In the genomic region with DNA sequence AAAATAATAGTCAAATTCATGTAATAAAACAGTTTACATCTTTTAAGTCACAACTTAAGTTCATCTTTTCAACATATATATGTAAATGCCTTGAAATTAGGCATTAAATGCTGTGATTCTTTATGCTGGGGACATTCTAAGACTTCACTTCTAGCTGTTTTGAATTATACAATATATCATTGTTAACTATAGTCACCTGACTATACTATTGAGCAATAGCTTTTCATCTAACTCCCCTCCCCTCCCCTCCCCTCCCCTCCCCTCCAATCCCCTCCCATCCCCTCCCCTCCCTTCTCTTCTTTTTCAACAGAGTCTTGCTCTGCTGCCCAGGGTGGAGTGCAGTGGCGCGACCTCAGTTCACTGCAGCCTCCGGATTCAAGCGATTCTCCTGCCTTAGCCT, we compare ENCODE assay signal across 31 cellular contexts. TPM values are rescaled to one million over a fixed set of nuclear protein-coding genes. Genes with fewer than 3 reads are reported as not detected.
DNase-seq lines count a peak whose midpoint lies in the region; ATAC-seq, FAIRE-seq and TF ChIP-seq lines count a peak whose summit lies in the region.
"Had no signal": no experiment of that assay in that cellular context is flagged by ENCODE, and none has a peak within 500 bp of the region (broad histone marks: within the 10 kb centered on the region; RNA-seq: fewer than 3 reads in every experiment).

No MANE protein-coding gene starts in this region.

- intact Hi-C loops in HepG2 (cut with micrococcal nuclease; ENCODE audit: unreplicated experiment) = no loop called here
- intact Hi-C loops in right lobe of liver (cut with DNase I) = no loop called here
- intact Hi-C loops in K562 (cut with micrococcal nuclease) = no loop called here

- peaks cover 14% of the 10 kb centered on the region for H3K9me3 ChIP-seq in HepG2 (ENCODE audit: low read length)
- H3K9me3 ChIP-seq in right lobe of liver = peaks cover 0 to 8% (median 0%) of the 10 kb centered on the region in 4 donors
- H3K9me3 ChIP-seq in K562 (replicated peaks; ENCODE audit: control insufficient read depth, insufficient read depth, low read depth, low read length) = peaks cover 10% of the 10 kb centered on the region; the same call in 1 of the 2 replicates
- H3K9me3 ChIP-seq: BE2C, Caco-2 had no signal

- TF ChIP-seq EP300 in HepG2 (IDR thresholded peaks at IDR 0.05; ENCODE audit: low read depth in 2 of 2, low read length in 2 of 2) (no peak), HepG2 (CRISPR knock-in tag; IDR thresholded peaks at IDR 0.05; ENCODE audit: borderline replicate concordance) (no peak), K562 (IDR thresholded peaks at IDR 0.05; ENCODE audit: low read length) (no peak)

- CTCF ChIA-PET in HepG2 (lab: Yijun Ruan, JAX; ENCODE audit: low intra/inter-chr PET ratio, low total read pairs) = no interaction called here
- CTCF ChIA-PET in K562 (lab: Yijun Ruan, JAX; ENCODE audit: low intra/inter-chr PET ratio) = no interaction called here

- H3K4me2 ChIP-seq in HepG2 (ENCODE audit: low read depth, low read length) (no peak overlapping the region), K562 (ENCODE audit: insufficient read depth, low read length) (no peak overlapping the region)
- H3K4me2 ChIP-seq: A549; BLaER1; BLaER1 treated with 17β-estradiol and CSF1 and Interleukin-3, amounts not matched to agents 10 nM and 100 nM had no signal

- WGBS in HepG2 (ENCODE audit: low lambda C conversion rate) = 97% methylated on average over 4 of the region's 4 CpGs
- WGBS in right lobe of liver (ENCODE audit: insufficient coverage, low coverage, low lambda C conversion rate, missing lambda C conversion rate) = no CpG with 5 or more reads among the region's 4 CpGs
- 90% methylated on average over 4 of the region's 4 CpGs for WGBS in K562 (ENCODE audit: insufficient coverage, low coverage, missing lambda C conversion rate)

- TF ChIP-seq POLR2A in HepG2 (IDR thresholded peaks at IDR 0.05; ENCODE audit: insufficient read depth in 1 of 2, low read depth in 2 of 2, low read length in 2 of 2) (no peak), right lobe of liver (IDR thresholded peaks at IDR 0.05) (no peak), K562 (conservative IDR thresholded peaks at IDR 0.05) (no peak)

- ATAC-seq in HepG2 = no peak
- ATAC-seq in right lobe of liver = no peak
- ATAC-seq in K562 = no peak
- ATAC-seq: A549; CD8-positive, alpha-beta T cell had no signal

- H3K9ac ChIP-seq in HepG2 (ENCODE audit: insufficient read depth, low read depth, low read length) (no peak overlapping the region), K562 (ENCODE audit: insufficient read depth in 1 of 2, low read depth in 2 of 2, low read length in 2 of 2) (no peak overlapping the region)
- H3K9ac ChIP-seq: BLaER1; BLaER1 treated with 17β-estradiol and CSF1 and Interleukin-3, amounts not matched to agents 10 nM and 100 nM had no signal

- BruUV-seq in HepG2 (replicated peaks; lab: Mats Ljungman, UMichigan) (no TSS peak), K562 (replicated peaks; lab: Mats Ljungman, UMichigan) (no TSS peak)

- H3K27ac ChIP-seq in HepG2 (ENCODE audit: extremely low read length, insufficient read depth, low read length) (no peak overlapping the region), right lobe of liver (no peak overlapping the region), K562 (ENCODE audit: extremely low read depth, low read depth, low read length) (no peak overlapping the region)
- H3K27ac ChIP-seq: 22Rv1; A549; BLaER1; BLaER1 treated with 17β-estradiol and CSF1 and Interleukin-3, amounts not matched to agents 10 nM and 100 nM; C4-2B had no signal

- H3K9me1 ChIP-seq in K562 (ENCODE audit: control insufficient read depth, insufficient read depth, low read length) = no peaks in the 10 kb centered on the region

- H3K4me1 ChIP-seq in HepG2 (ENCODE audit: insufficient read depth, low read length) = peaks cover 20% of the 10 kb centered on the region
- H3K4me1 ChIP-seq in right lobe of liver = no peaks in the 10 kb centered on the region
- no peaks in the 10 kb centered on the region for H3K4me1 ChIP-seq in K562 (replicated peaks in 1 of 2; ENCODE audit: control insufficient read depth in 2 of 2, insufficient read depth in 2 of 2, low read length in 2 of 2)
- H3K4me1 ChIP-seq: BE2C, BLaER1, Caco-2 had no signal

- H3K79me2 ChIP-seq in HepG2 (ENCODE audit: insufficient read depth, low read length) (peaks cover 51% of the 10 kb centered on the region), K562 (ENCODE audit: control insufficient read depth, insufficient read depth, low read length) (no peaks in the 10 kb centered on the region)

- no peak for TF ChIP-seq RAD21 in HepG2 (CRISPR knock-in tag; IDR thresholded peaks at IDR 0.05)
- TF ChIP-seq RAD21 in K562 (CRISPR knock-in tag; conservative IDR thresholded peaks at IDR 0.05 in 1 of 2, IDR thresholded peaks at IDR 0.05 in 1 of 2) = no peak

- POLR2A ChIA-PET in HepG2 (lab: Yijun Ruan, JAX) = no interaction called here
- POLR2A ChIA-PET in K562 (lab: Yijun Ruan, JAX) = no interaction called here

- FAIRE-seq in HepG2 (lab: Jason Lieb, UNC) (no peak), K562 (lab: Jason Lieb, UNC) (no peak)
- FAIRE-seq: A204.1, A549, D721Med had no signal

- H3K36me3 ChIP-seq in HepG2 (replicated peaks in 1 of 2; ENCODE audit: control insufficient read depth in 1 of 2, insufficient read depth in 2 of 2, low read length in 2 of 2) (peaks cover 0 to 1% of the 10 kb centered on the region in 2 experiments; a peak in 1 of 5 replicates), right lobe of liver (no peaks in the 10 kb centered on the region), K562 (ENCODE audit: control insufficient read depth, insufficient read depth, low read length) (no peaks in the 10 kb centered on the region)
- H3K36me3 ChIP-seq: BE2C had no signal

- in situ Hi-C loops in HepG2 (cut with HindIII; ENCODE audit: extremely low pct_ligation_motif_present, low pct_unique_long_range_greater_than_20kb) (no loop called here), K562 (cut with MboI) (no loop called here)

- TF ChIP-seq CTCF in HepG2 (CRISPR knock-in tag; IDR thresholded peaks at IDR 0.05) (no peak), right lobe of liver (IDR thresholded peaks at IDR 0.05) (no peak), K562 (IDR thresholded peaks at IDR 0.05 in 2 of 3, conservative IDR thresholded peaks at IDR 0.05 in 1 of 3; ENCODE audit: insufficient read depth in 2 of 3, low read depth in 1 of 3, low read length in 3 of 3) (no peak)

- H2AFZ ChIP-seq in HepG2 (ENCODE audit: low read length) = no peak overlapping the region
- H2AFZ ChIP-seq in K562 (ENCODE audit: low read depth, low read length) = no peak overlapping the region

- DNase-seq in HepG2 (ENCODE audit: low spot score) (no peak), right lobe of liver (no peak), K562 (ENCODE audit: extremely low read depth in 1 of 4, low spot score in 3 of 4) (no peak)
- no peak for DNase-seq in activated naive CD4-positive, alpha-beta T cell (lab: John Stamatoyannopoulos, UW)
- DNase-seq: 8988T; ACHN; AML-193; BE2C; C1 segment of cervical spinal cord; Caco-2; Calu3; CD4-positive, alpha-beta memory T cell; CD4-positive, alpha-beta T cell; CD4-positive, CD25-positive, alpha-beta regulatory T cell; CD8-positive, alpha-beta memory T cell; CD8-positive, alpha-beta T cell; COR-L47; DMS 273 treated with DMSO at 0.1 percent for 48 hours; DMS153; DMS53; DMS79; DMS79 treated with DMSO at 0.1 percent for 48 hours; DND-41; EL had no signal

- no peak overlapping the region for H3K4me3 ChIP-seq in HepG2 (replicated peaks in 1 of 3; ENCODE audit: insufficient read depth in 1 of 3, low read depth in 2 of 3, low read length in 3 of 3)
- no peak overlapping the region for H3K4me3 ChIP-seq in right lobe of liver
- H3K4me3 ChIP-seq in K562 = no peak overlapping the region
- H3K4me3 ChIP-seq: A549; BLaER1; BLaER1 treated with 17β-estradiol and CSF1 and Interleukin-3, amounts not matched to agents 10 nM and 100 nM had no signal

- no peaks in the 10 kb centered on the region for H4K20me1 ChIP-seq in HepG2 (ENCODE audit: insufficient read depth, low read length)
- H4K20me1 ChIP-seq in K562 (replicated peaks; ENCODE audit: control insufficient read depth, insufficient read depth, low read length) = no peaks in the 10 kb centered on the region

- H3K27me3 ChIP-seq in HepG2 (ENCODE audit: control insufficient read depth in 1 of 2, insufficient read depth in 2 of 2, low read length in 2 of 2) (no peaks in the 10 kb centered on the region), right lobe of liver (no peaks in the 10 kb centered on the region), K562 (ENCODE audit: control insufficient read depth in 2 of 2, insufficient read depth in 2 of 2, low read length in 2 of 2) (no peaks in the 10 kb centered on the region)
- H3K27me3 ChIP-seq: BE2C; BLaER1; BLaER1 treated with 17β-estradiol and CSF1 and Interleukin-3, amounts not matched to agents 10 nM and 100 nM had no signal

RNA-seq across cellular contexts. Expression of a gene that starts 16.2 kb away (rescaled TPM):
- total RNA-seq in HepG2 (2016; rRNA removed; fragmentation: Illumina TruSeq; extraction: Trizol) = 100 and 101 TPM in 2 replicates
- total RNA-seq in HepG2 (2016; cell fraction: cytosol; rRNA removed; fragmentation: Illumina TruSeq; extraction: Trizol; ENCODE audit: low read depth) = 24.4 and 25.0 TPM in 2 replicates
- total RNA-seq in HepG2 (2016; cell fraction: insoluble cytoplasmic fraction; rRNA removed; fragmentation: Illumina TruSeq; extraction: Trizol) = 97.8 and 106 TPM in 2 replicates
- 103 and 117 TPM in 2 replicates for total RNA-seq in HepG2 (2016; cell fraction: membrane; rRNA removed; fragmentation: Illumina TruSeq; extraction: Trizol)
- total RNA-seq in HepG2 (2016; cell fraction: nucleus; rRNA removed; fragmentation: Illumina TruSeq; extraction: Trizol) = 57.3 and 63.3 TPM in 2 replicates
- polyA plus RNA-seq in HepG2 (2011; rRNA removed) = 29.5 and 41.1 TPM in 2 replicates
- polyA plus RNA-seq in HepG2 (2011; cell fraction: cytosol; rRNA removed) = 16.2 and 27.6 TPM in 2 replicates
- 5.3 and 6.6 TPM in 2 replicates for polyA plus RNA-seq in HepG2 (2011; cell fraction: nucleus; rRNA removed)
- polyA plus RNA-seq in HepG2 (2012) = 30.9 and 42.2 TPM in 2 replicates
- 23.9 and 26.1 TPM in 2 replicates for polyA plus RNA-seq in HepG2 (2016; cell fraction: cytosol; fragmentation: Illumina TruSeq; extraction: Trizol; ENCODE audit: low read depth)
- 75.7 and 83.7 TPM in 2 replicates for polyA plus RNA-seq in HepG2 (2016; cell fraction: insoluble cytoplasmic fraction; fragmentation: Illumina TruSeq; extraction: Trizol; ENCODE audit: low read depth)
- 57.2 and 64.0 TPM in 2 replicates for polyA plus RNA-seq in HepG2 (2016; cell fraction: membrane; fragmentation: Illumina TruSeq; extraction: Trizol; ENCODE audit: low read depth)
- polyA plus RNA-seq in HepG2 (2016; cell fraction: nucleus; fragmentation: Illumina TruSeq; extraction: Trizol; ENCODE audit: insufficient read depth, low read depth) = 52.0 and 52.9 TPM in 2 replicates
- 26.4 and 26.8 TPM in 2 replicates for polyA minus RNA-seq in HepG2 (2011; rRNA and poly(A)+ RNA removed; ENCODE audit: low replicate concordance)
- 38.5 and 40.9 TPM in 2 replicates for polyA minus RNA-seq in HepG2 (2011; cell fraction: cytosol; rRNA and poly(A)+ RNA removed)
- 29.9 and 36.9 TPM in 2 replicates for polyA minus RNA-seq in HepG2 (2011; cell fraction: nucleus; rRNA and poly(A)+ RNA removed)
- 10 to 100 TPM; 28.0 to 47.4 (median 40.4) TPM for total RNA-seq in right lobe of liver
- 11.9 and 27.4 TPM in 2 replicates for total RNA-seq in K562 (2011; cell fraction: chromatin; rRNA removed; ENCODE audit: low replicate concordance)
- total RNA-seq in K562 (2011; cell fraction: nucleolus; rRNA removed) = 9.7 and 13.2 TPM in 2 replicates
- 30.3 and 39.2 TPM in 2 replicates for total RNA-seq in K562 (2011; cell fraction: nucleoplasm; rRNA removed)
- 23.4 and 26.3 TPM in 2 replicates for total RNA-seq in K562 (2014; rRNA removed)
- total RNA-seq in K562 (2014; rRNA removed; fragmentation: Illumina TruSeq; extraction: Trizol) = 54.1 and 64.5 TPM in 2 replicates
- total RNA-seq in K562 (2015; rRNA removed; fragmentation: Illumina TruSeq; extraction: Trizol) = 44.8 and 48.8 TPM in 2 replicates
- total RNA-seq in K562 (2021) = 49.6 and 53.0 TPM in 2 replicates
- 36.6 and 42.8 TPM in 2 replicates for polyA plus RNA-seq in K562 (2011; rRNA removed)
- polyA plus RNA-seq in K562 (2011; cell fraction: cytosol; rRNA removed) = 5.4 and 19.0 TPM in 2 replicates
- polyA plus RNA-seq in K562 (2011; cell fraction: nucleus; rRNA removed) = 3.5 and 10.8 TPM in 2 replicates
- 24.7 and 29.4 TPM in 2 replicates for polyA plus RNA-seq in K562 (2012)
- polyA plus RNA-seq in K562 (2014; fragmentation: Illumina TruSeq; extraction: Trizol) = 35.4 and 40.2 TPM in 2 replicates
- polyA plus RNA-seq in K562 (2014; fragmentation: Nextera tagmentation; extraction: Ambion mirVana) = 10 to 100 TPM; 14.4 to 16.0 TPM
- 20.5 and 22.4 TPM in 2 replicates for polyA plus RNA-seq in K562 (2014; rRNA removed)
- 67.7 and 99.4 TPM in 2 replicates for polyA minus RNA-seq in K562 (2011; rRNA and poly(A)+ RNA removed)
- polyA minus RNA-seq in K562 (2011; cell fraction: cytosol; rRNA and poly(A)+ RNA removed) = 22.2 and 26.7 TPM in 2 replicates
- 9.6 and 21.9 TPM in 2 replicates for polyA minus RNA-seq in K562 (2011; cell fraction: nucleus; rRNA and poly(A)+ RNA removed)
